ENCODE assay signal across 3 cellular contexts in the genomic region with DNA sequence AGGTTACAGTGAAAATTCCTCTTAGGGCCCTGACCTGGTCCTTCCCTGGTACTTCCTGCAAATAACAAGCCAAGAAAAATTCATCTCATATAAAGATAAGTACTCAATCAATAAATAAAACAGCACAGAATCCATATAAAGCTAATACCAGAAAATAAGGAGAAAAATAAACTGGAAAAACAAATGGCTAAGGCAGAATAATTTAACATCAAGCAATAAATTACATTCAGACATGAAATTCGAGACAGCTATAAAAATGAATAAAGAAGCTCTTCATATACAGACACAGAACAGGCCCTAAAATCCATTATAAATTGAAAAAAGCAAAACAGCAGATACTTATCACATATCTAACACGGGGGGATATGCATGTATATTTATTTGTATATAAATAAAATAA.
"Had no signal": no experiment of that assay in that cellular context is flagged by ENCODE, and none has a peak within 500 bp of the region (broad histone marks: within the 10 kb centered on the region; RNA-seq: fewer than 3 reads in every experiment).

No MANE protein-coding gene starts in this region.

- H3K4me3 ChIP-seq: GM12878 had no signal

- DNase-seq: GDM1, GF-D8 had no signal
